Comparison of ENCODE assay signal across 8 cellular contexts in genomic region chr2:85813978-85814801, GRCh38.
DNase-seq lines count a peak whose midpoint lies in the region; ATAC-seq, FAIRE-seq and TF ChIP-seq lines count a peak whose summit lies in the region.

No MANE protein-coding gene starts in this region.

- peak; percentile 89 for FAIRE-seq in bronchial epithelial cell (lab: Jason Lieb, UNC)

- H3K27me3 ChIP-seq in bronchial epithelial cell (ENCODE audit: control insufficient read depth, insufficient read depth, low read length): no peaks in the 10 kb centered on the region

- ATAC-seq in HG02610 (IDR thresholded peaks at IDR 0.05; ENCODE audit: unreplicated experiment) (peak; percentile 80), HG02884 (IDR thresholded peaks at IDR 0.05; ENCODE audit: unreplicated experiment) (no peak)

- no peaks in the 10 kb centered on the region for H3K36me3 ChIP-seq in bronchial epithelial cell (ENCODE audit: control insufficient read depth, insufficient read depth, low read length)

- DNase-seq in COR-L47 (lab: John Stamatoyannopoulos, UW): peak; percentile 62
- peak; percentile 75 for DNase-seq in NCI-H446 treated with DMSO at 0.1 percent for 48 hours (lab: John Stamatoyannopoulos, UW)
- peak; percentile 44 for DNase-seq in activated CD4-positive, CD25-positive, alpha-beta regulatory T cell treated with anti-CD3 and anti-CD28 coated beads, Interleukin-2, amount 50 U/mL, for 16 hours (ENCODE audit: low read depth, low spot score)
- peak; percentile 74 for DNase-seq in bronchial epithelial cell (ENCODE audit: low read depth)
- peak; percentile 93 for DNase-seq in islet precursor cell
- peak; percentile 66 to 79 for DNase-seq in stimulated activated CD4-positive, alpha-beta T cell treated with anti-CD3 and anti-CD28 coated beads, Interleukin-15, amount 100 ng/mL, for 48 hours (ENCODE audit: low read depth in 2 of 2)

- peak; percentile 98 for TF ChIP-seq CTCF in bronchial epithelial cell (IDR thresholded peaks at IDR 0.05; ENCODE audit: insufficient read depth, low read length, severe bottlenecking)

- H3K4me3 ChIP-seq in bronchial epithelial cell (ENCODE audit: low read depth, low read length): no peak overlapping the region
